ENCODE assay signal across 1 cellular context in genomic region chr2:226836548-226836885, GRCh38.
TF ChIP-seq lines count a peak whose summit lies in the region.

No MANE protein-coding gene starts in this region.

TF ChIP-seq in endothelial cell of umbilical vein, 7 proteins besides CTCF, POLR2A, EP300 and RAD21 (continued from another document):
- TF ChIP-seq, protein P1, sequence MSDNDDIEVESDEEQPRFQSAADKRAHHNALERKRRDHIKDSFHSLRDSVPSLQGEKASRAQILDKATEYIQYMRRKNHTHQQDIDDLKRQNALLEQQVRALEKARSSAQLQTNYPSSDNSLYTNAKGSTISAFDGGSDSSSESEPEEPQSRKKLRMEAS (IDR thresholded peaks at IDR 0.05; ENCODE audit: insufficient read depth, insufficient read length), result no peak
